36 cellular contexts compared by ENCODE assay signal in the genomic region with DNA sequence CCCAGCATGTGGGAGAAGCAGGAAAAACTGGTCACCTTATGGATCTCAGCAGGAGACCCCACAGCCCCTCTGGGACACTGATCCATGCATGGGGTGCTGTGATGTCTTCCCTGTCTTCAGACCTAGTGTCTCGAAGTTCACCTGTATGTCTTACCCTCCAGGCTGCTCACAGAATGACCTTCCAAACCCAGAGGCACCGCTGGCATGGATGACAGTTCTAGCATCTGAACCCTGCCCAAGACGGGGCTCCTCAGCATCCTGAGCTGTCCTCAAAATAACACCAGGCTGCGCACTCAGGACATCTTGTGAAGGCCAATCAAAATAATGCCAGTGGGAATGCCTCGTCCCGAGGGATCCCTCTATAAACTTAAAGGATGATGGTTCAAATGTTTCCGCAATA.
"Had no signal": no experiment of that assay in that cellular context is flagged by ENCODE, and none has a peak within 500 bp of the region (broad histone marks: within the 10 kb centered on the region; RNA-seq: fewer than 3 reads in every experiment).

No MANE protein-coding gene starts in this region.

- H3K4me1 ChIP-seq: Peyer's patch, SJSA1 had no signal

- H3K36me3 Mint-ChIP-seq: activated naive CD8-positive, alpha-beta T cell treated with anti-CD3 and anti-CD28 coated beads for 36 hours had no signal

- H3K4me3 ChIP-seq: MG63, Peyer's patch, SJSA1 had no signal

- H3K9ac ChIP-seq: SK-N-SH had no signal

- H3K36me3 ChIP-seq: brain microvascular endothelial cell, MG63, Peyer's patch, SJSA1 had no signal

- H3K4me3 Mint-ChIP-seq: activated CD4-positive, alpha-beta T cell treated with anti-CD3 and anti-CD28 coated beads for 36 hours; activated CD4-positive, alpha-beta T cell treated with anti-CD3 and anti-CD28 coated beads, Interleukin-2, amount 10 ng/mL, durations not matched to agents 7 days and 5 days; activated naive CD8-positive, alpha-beta T cell treated with anti-CD3 and anti-CD28 coated beads for 36 hours; activated T-cell treated with anti-CD3 and anti-CD28 coated beads, Interleukin-2, amount 50 U/mL, for 4 hours; activated T-helper 1 cell treated with anti-CD3 and anti-CD28 coated beads, Interleukin-12 subunit alpha, Interleukin-12 subunit beta, Interleukin-2, Interleukin-4 antibody, amounts not matched to agents 30 ng/mL and 10 ng/mL and 1 ng/mL, durations not matched to agents 14 hours and 24 hours and 36 hours; T-helper 1 cell treated with Interleukin-12 subunit alpha and Interleukin-12 subunit beta and Interleukin-4 antibody, amounts not matched to agents 30 μg/mL and 1 μg/mL, for 36 hours; T-helper 2 cell treated with Interferon-gamma antibody and Interleukin-4, amounts not matched to agents 5 μg/mL and 100 μg/mL, for 36 hours; WTC11 had no signal

- H3K27ac Mint-ChIP-seq: activated CD4-positive, alpha-beta T cell treated with anti-CD3 and anti-CD28 coated beads for 36 hours; activated CD4-positive, alpha-beta T cell treated with anti-CD3 and anti-CD28 coated beads, Interleukin-2, amount 10 ng/mL, durations not matched to agents 7 days and 5 days; activated naive CD8-positive, alpha-beta T cell treated with anti-CD3 and anti-CD28 coated beads for 36 hours; activated T-helper 1 cell treated with anti-CD3 and anti-CD28 coated beads, Interleukin-12 subunit alpha, Interleukin-12 subunit beta, Interleukin-2, Interleukin-4 antibody, amounts not matched to agents 30 ng/mL and 10 ng/mL and 1 ng/mL, durations not matched to agents 14 hours and 24 hours and 36 hours; T-helper 1 cell treated with Interleukin-12 subunit alpha and Interleukin-12 subunit beta and Interleukin-4 antibody, amounts not matched to agents 30 μg/mL and 1 μg/mL, for 36 hours; T-helper 2 cell treated with Interferon-gamma antibody and Interleukin-4, amounts not matched to agents 5 μg/mL and 100 μg/mL, for 36 hours; WTC11 had no signal

- H3K27ac ChIP-seq: brain microvascular endothelial cell, Peyer's patch, SJSA1 had no signal

- H3K9me2 ChIP-seq: SK-N-SH had no signal

- H3K9me3 ChIP-seq: Peyer's patch, SJSA1 had no signal

- DNase-seq: activated CD4-positive, alpha-beta T cell treated with anti-CD3 and anti-CD28 coated beads for 36 hours; activated CD4-positive, alpha-beta T cell treated with anti-CD3 and anti-CD28 coated beads, Interleukin-2, amount 10 ng/mL, durations not matched to agents 7 days and 5 days; activated CD4-positive, alpha-beta T cell treated with anti-CD3 and anti-CD28 coated beads, Interleukin-2, amount 50 U/mL, for 48 hours; activated CD8-positive, alpha-beta memory T cell treated with anti-CD3 and anti-CD28 coated beads, Interleukin-2, amount 50 U/mL, for 4 hours; activated naive CD4-positive, alpha-beta T cell; activated naive CD4-positive, alpha-beta T cell treated with anti-CD3 and anti-CD28 coated beads, Interleukin-2, amount 50 U/mL, for 16 hours; activated naive CD8-positive, alpha-beta T cell treated with anti-CD3 and anti-CD28 coated beads for 36 hours; activated T-cell treated with anti-CD3 and anti-CD28 coated beads for 4 hours; activated T-cell treated with anti-CD3 and anti-CD28 coated beads, Interleukin-2, amount 50 U/mL, for 4 hours; amniotic stem cell; brain microvascular endothelial cell; Kasumi-1; KG1; MG63; NCI-H1092 treated with DMSO at 0.1 percent for 48 hours; NCI-H1417; NCI-H146; NCI-H187; NCI-H2029 treated with DMSO at 0.1 percent for 48 hours; NCI-H2107; NCI-H2171; NCI-H510A; NCI-H526; NCI-H748 treated with DMSO at 0.1 percent for 48 hours; NK-92 treated with Interleukin-12 subunit alpha and Interleukin-12 subunit beta, amount 100 ng/mL, for 24 hours; PC-3; Peyer's patch; RPMI8226; SHP77 treated with DMSO at 0.1 percent for 48 hours; SK-N-SH had no signal

- ATAC-seq: activated CD4-positive, alpha-beta T cell treated with anti-CD3 and anti-CD28 coated beads for 36 hours; activated CD4-positive, CD25-positive, alpha-beta regulatory T cell treated with anti-CD3 and anti-CD28 coated beads, Interleukin-2, amount 50 U/mL, for 24 hours; activated T-cell treated with anti-CD3 and anti-CD28 coated beads, Interleukin-2, amount 50 U/mL, for 4 hours; PC-3; WTC11 had no signal

- H3K4me1 Mint-ChIP-seq: activated CD4-positive, alpha-beta T cell treated with anti-CD3 and anti-CD28 coated beads for 36 hours; activated CD4-positive, alpha-beta T cell treated with anti-CD3 and anti-CD28 coated beads, Interleukin-2, amount 10 ng/mL, durations not matched to agents 7 days and 5 days; activated naive CD8-positive, alpha-beta T cell treated with anti-CD3 and anti-CD28 coated beads for 36 hours; WTC11 had no signal

- H3K27me3 ChIP-seq: brain microvascular endothelial cell, MG63, Peyer's patch, SJSA1 had no signal

- H3K4me2 ChIP-seq: SK-N-SH had no signal

- H3K27me3 Mint-ChIP-seq: activated CD4-positive, alpha-beta T cell treated with anti-CD3 and anti-CD28 coated beads for 36 hours; activated CD4-positive, alpha-beta T cell treated with anti-CD3 and anti-CD28 coated beads, Interleukin-2, amount 10 ng/mL, durations not matched to agents 7 days and 5 days had no signal
